ENCODE assay signal across 1 cellular context in the genomic region with DNA sequence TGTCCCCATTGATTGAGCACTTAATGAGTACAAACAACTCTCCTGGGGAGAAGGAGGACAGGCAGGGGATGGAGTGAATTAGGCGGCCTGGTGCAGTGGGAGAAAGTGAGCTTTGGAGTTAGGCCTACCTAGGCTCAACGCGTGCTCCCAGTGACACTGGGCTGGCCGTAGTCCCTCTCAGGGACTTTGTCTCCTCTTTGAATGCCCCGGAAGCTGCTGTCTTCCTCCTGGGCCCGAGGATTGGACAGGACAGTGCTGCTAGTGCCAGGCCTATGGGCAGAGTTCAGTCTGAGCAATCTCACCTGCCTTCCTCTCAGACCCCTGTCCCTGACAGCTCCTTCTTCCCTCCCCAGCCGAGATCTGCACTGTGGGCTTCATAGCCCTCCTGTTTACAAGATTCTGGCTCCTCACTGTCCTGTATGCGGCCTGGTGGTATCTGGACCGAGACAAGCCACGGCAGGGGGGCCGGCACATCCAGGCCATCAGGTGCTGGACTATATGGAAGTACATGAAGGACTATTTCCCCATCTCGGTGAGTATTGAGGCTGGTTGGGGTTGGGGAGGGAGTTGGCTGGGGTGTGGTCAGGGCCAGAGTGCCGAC.
TF ChIP-seq lines count a peak whose summit lies in the region.

No MANE protein-coding gene starts in this region.

TF ChIP-seq in HepG2, 621 proteins besides CTCF, POLR2A, EP300 and RAD21 (continued from another document and continues in another):
- TF ChIP-seq, protein P1, sequence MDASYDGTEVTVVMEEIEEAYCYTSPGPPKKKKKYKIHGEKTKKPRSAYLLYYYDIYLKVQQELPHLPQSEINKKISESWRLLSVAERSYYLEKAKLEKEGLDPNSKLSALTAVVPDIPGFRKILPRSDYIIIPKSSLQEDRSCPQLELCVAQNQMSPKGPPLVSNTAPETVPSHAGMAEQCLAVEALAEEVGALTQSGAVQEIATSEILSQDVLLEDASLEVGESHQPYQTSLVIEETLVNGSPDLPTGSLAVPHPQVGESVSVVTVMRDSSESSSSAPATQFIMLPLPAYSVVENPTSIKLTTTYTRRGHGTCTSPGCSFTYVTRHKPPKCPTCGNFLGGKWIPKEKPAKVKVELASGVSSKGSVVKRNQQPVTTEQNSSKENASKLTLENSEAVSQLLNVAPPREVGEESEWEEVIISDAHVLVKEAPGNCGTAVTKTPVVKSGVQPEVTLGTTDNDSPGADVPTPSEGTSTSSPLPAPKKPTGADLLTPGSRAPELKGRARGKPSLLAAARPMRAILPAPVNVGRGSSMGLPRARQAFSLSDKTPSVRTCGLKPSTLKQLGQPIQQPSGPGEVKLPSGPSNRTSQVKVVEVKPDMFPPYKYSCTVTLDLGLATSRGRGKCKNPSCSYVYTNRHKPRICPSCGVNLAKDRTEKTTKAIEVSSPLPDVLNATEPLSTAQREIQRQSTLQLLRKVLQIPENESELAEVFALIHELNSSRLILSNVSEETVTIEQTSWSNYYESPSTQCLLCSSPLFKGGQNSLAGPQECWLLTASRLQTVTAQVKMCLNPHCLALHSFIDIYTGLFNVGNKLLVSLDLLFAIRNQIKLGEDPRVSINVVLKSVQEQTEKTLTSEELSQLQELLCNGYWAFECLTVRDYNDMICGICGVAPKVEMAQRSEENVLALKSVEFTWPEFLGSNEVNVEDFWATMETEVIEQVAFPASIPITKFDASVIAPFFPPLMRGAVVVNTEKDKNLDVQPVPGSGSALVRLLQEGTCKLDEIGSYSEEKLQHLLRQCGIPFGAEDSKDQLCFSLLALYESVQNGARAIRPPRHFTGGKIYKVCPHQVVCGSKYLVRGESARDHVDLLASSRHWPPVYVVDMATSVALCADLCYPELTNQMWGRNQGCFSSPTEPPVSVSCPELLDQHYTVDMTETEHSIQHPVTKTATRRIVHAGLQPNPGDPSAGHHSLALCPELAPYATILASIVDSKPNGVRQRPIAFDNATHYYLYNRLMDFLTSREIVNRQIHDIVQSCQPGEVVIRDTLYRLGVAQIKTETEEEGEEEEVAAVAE (CRISPR knock-in tag; IDR thresholded peaks at IDR 0.05; ENCODE audit: borderline replicate concordance) = no peak
- TF ChIP-seq, protein P2, sequence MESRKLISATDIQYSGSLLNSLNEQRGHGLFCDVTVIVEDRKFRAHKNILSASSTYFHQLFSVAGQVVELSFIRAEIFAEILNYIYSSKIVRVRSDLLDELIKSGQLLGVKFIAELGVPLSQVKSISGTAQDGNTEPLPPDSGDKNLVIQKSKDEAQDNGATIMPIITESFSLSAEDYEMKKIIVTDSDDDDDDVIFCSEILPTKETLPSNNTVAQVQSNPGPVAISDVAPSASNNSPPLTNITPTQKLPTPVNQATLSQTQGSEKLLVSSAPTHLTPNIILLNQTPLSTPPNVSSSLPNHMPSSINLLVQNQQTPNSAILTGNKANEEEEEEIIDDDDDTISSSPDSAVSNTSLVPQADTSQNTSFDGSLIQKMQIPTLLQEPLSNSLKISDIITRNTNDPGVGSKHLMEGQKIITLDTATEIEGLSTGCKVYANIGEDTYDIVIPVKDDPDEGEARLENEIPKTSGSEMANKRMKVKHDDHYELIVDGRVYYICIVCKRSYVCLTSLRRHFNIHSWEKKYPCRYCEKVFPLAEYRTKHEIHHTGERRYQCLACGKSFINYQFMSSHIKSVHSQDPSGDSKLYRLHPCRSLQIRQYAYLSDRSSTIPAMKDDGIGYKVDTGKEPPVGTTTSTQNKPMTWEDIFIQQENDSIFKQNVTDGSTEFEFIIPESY (CRISPR knock-in tag; IDR thresholded peaks at IDR 0.05) = no peak
- TF ChIP-seq ZNF350 (CRISPR knock-in tag; IDR thresholded peaks at IDR 0.05; ENCODE audit: borderline replicate concordance, low read depth) (peak; percentile 23; the same call in 1 of the 2 replicates), YEATS4 (CRISPR knock-in tag; IDR thresholded peaks at IDR 0.05; ENCODE audit: borderline replicate concordance) (peak; percentile 81; the same call in 1 of the 2 replicates), ZNF232 (CRISPR knock-in tag; IDR thresholded peaks at IDR 0.05; ENCODE audit: borderline replicate concordance) (peak; percentile 91; the same call in 1 of the 2 replicates), NRL (CRISPR knock-in tag; IDR thresholded peaks at IDR 0.05; ENCODE audit: borderline replicate concordance) (peak; percentile 15; the same call in 1 of the 2 replicates), PITX1 (CRISPR knock-in tag; IDR thresholded peaks at IDR 0.05) (peak; percentile 73), ZNF430 (CRISPR knock-in tag; IDR thresholded peaks at IDR 0.05) (peak; percentile 93; the same call in 1 of the 2 replicates), NFYB (CRISPR knock-in tag; IDR thresholded peaks at IDR 0.05) (peak; percentile 61; the same call in 1 of the 2 replicates), RXRA (CRISPR knock-in tag; IDR thresholded peaks at IDR 0.05) (peak; percentile 62; the same call in 1 of the 2 replicates), FOSL1 (CRISPR knock-in tag; IDR thresholded peaks at IDR 0.05; ENCODE audit: borderline replicate concordance) (no peak), MED1 (CRISPR knock-in tag; IDR thresholded peaks at IDR 0.05) (peak; percentile 79), GPN1 (CRISPR knock-in tag; IDR thresholded peaks at IDR 0.05; ENCODE audit: borderline replicate concordance) (no peak), RNF2 (conservative IDR thresholded peaks at IDR 0.05; ENCODE audit: low read depth) (peak; percentile 64), ZNF235 (CRISPR knock-in tag; IDR thresholded peaks at IDR 0.05; ENCODE audit: borderline replicate concordance) (peak; percentile 55; the same call in 1 of the 2 replicates), ZFP37 (CRISPR knock-in tag; IDR thresholded peaks at IDR 0.05; ENCODE audit: borderline replicate concordance) (peak; percentile 63; the same call in 1 of the 2 replicates), ZNF230 (CRISPR knock-in tag; IDR thresholded peaks at IDR 0.05) (0 out of 2 replicates have a peak, but pooled peaks have one; percentile 11), KLF16 (CRISPR knock-in tag; IDR thresholded peaks at IDR 0.05) (peak in 1 of 2 experiments; percentile 74; a peak in 2 of 4 replicates), BRD4 (CRISPR knock-in tag; IDR thresholded peaks at IDR 0.05) (peak; percentile 63; the same call in 1 of the 2 replicates), KDM5B (CRISPR knock-in tag; IDR thresholded peaks at IDR 0.05; ENCODE audit: borderline replicate concordance) (peak; percentile 80), TP53 (CRISPR knock-in tag; conservative IDR thresholded peaks at IDR 0.05) (no peak), SP5 (CRISPR knock-in tag; IDR thresholded peaks at IDR 0.05; ENCODE audit: borderline replicate concordance, low read depth) (no peak), SOX6 (IDR thresholded peaks at IDR 0.05) (no peak), SOX6 (CRISPR knock-in tag; IDR thresholded peaks at IDR 0.05) (peak; percentile 9; the same call in 1 of the 2 replicates), FOXA3 (CRISPR knock-in tag; IDR thresholded peaks at IDR 0.05) (peak; percentile 41; the same call in 1 of the 2 replicates), RFXAP (CRISPR knock-in tag; IDR thresholded peaks at IDR 0.05; ENCODE audit: borderline replicate concordance) (peak; percentile 87; the same call in 1 of the 2 replicates), ZFY (CRISPR knock-in tag; IDR thresholded peaks at IDR 0.05) (peak; percentile 99), KMT2A (CRISPR knock-in tag; IDR thresholded peaks at IDR 0.05) (peak; percentile 41; the same call in 1 of the 2 replicates), ZSCAN21 (CRISPR knock-in tag; IDR thresholded peaks at IDR 0.05; ENCODE audit: borderline replicate concordance) (0 out of 2 replicates have a peak, but pooled peaks have one; percentile 7), ZNF703 (CRISPR knock-in tag; IDR thresholded peaks at IDR 0.05; ENCODE audit: borderline replicate concordance) (0 out of 2 replicates have a peak, but pooled peaks have one; percentile 66), MIER3 (CRISPR knock-in tag; IDR thresholded peaks at IDR 0.05; ENCODE audit: borderline replicate concordance) (peak; percentile 53; the same call in 1 of the 2 replicates), THAP11 (CRISPR knock-in tag; IDR thresholded peaks at IDR 0.05) (peak; percentile 33; the same call in 1 of the 2 replicates)
- TF ChIP-seq, protein P3, sequence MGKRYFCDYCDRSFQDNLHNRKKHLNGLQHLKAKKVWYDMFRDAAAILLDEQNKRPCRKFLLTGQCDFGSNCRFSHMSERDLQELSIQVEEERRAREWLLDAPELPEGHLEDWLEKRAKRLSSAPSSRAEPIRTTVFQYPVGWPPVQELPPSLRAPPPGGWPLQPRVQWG (CRISPR knock-in tag; IDR thresholded peaks at IDR 0.05; ENCODE audit: borderline replicate concordance, low read depth) = no peak
- TF ChIP-seq, protein P4, sequence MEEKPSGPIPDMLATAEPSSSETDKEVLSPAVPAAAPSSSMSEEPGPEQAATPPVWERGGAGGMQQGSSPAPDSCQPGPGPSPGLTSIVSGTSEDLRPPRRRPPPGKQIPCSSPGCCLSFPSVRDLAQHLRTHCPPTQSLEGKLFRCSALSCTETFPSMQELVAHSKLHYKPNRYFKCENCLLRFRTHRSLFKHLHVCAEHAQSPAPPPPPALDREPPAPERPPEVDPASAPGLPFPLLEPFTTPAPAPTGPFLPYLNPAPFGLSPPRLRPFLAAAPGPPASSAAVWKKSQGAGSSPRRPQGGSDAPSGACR (CRISPR knock-in tag; IDR thresholded peaks at IDR 0.05) = 0 out of 2 replicates have a peak, but pooled peaks have one; percentile 30
- TF ChIP-seq, protein P5, sequence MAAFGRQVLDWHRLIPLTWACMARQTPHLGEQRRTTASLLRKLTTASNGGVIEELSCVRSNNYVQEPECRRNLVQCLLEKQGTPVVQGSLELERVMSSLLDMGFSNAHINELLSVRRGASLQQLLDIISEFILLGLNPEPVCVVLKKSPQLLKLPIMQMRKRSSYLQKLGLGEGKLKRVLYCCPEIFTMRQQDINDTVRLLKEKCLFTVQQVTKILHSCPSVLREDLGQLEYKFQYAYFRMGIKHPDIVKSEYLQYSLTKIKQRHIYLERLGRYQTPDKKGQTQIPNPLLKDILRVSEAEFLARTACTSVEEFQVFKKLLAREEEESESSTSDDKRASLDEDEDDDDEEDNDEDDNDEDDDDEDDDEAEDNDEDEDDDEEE (CRISPR knock-in tag; IDR thresholded peaks at IDR 0.05) = no peak
- TF ChIP-seq, protein P6, sequence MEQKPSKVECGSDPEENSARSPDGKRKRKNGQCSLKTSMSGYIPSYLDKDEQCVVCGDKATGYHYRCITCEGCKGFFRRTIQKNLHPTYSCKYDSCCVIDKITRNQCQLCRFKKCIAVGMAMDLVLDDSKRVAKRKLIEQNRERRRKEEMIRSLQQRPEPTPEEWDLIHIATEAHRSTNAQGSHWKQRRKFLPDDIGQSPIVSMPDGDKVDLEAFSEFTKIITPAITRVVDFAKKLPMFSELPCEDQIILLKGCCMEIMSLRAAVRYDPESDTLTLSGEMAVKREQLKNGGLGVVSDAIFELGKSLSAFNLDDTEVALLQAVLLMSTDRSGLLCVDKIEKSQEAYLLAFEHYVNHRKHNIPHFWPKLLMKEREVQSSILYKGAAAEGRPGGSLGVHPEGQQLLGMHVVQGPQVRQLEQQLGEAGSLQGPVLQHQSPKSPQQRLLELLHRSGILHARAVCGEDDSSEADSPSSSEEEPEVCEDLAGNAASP (CRISPR knock-in tag; IDR thresholded peaks at IDR 0.05; ENCODE audit: borderline replicate concordance) = peak; percentile 55; the same call in 1 of the 2 replicates
- TF ChIP-seq, protein P7, sequence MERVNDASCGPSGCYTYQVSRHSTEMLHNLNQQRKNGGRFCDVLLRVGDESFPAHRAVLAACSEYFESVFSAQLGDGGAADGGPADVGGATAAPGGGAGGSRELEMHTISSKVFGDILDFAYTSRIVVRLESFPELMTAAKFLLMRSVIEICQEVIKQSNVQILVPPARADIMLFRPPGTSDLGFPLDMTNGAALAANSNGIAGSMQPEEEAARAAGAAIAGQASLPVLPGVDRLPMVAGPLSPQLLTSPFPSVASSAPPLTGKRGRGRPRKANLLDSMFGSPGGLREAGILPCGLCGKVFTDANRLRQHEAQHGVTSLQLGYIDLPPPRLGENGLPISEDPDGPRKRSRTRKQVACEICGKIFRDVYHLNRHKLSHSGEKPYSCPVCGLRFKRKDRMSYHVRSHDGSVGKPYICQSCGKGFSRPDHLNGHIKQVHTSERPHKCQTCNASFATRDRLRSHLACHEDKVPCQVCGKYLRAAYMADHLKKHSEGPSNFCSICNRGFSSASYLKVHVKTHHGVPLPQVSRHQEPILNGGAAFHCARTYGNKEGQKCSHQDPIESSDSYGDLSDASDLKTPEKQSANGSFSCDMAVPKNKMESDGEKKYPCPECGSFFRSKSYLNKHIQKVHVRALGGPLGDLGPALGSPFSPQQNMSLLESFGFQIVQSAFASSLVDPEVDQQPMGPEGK (CRISPR knock-in tag; IDR thresholded peaks at IDR 0.05) = peak; percentile 58; the same call in 1 of the 2 replicates
- TF ChIP-seq, protein P8, sequence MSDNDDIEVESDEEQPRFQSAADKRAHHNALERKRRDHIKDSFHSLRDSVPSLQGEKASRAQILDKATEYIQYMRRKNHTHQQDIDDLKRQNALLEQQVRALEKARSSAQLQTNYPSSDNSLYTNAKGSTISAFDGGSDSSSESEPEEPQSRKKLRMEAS (IDR thresholded peaks at IDR 0.05) = peak; percentile 96
- TF ChIP-seq, protein P9, sequence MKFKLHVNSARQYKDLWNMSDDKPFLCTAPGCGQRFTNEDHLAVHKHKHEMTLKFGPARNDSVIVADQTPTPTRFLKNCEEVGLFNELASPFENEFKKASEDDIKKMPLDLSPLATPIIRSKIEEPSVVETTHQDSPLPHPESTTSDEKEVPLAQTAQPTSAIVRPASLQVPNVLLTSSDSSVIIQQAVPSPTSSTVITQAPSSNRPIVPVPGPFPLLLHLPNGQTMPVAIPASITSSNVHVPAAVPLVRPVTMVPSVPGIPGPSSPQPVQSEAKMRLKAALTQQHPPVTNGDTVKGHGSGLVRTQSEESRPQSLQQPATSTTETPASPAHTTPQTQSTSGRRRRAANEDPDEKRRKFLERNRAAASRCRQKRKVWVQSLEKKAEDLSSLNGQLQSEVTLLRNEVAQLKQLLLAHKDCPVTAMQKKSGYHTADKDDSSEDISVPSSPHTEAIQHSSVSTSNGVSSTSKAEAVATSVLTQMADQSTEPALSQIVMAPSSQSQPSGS (CRISPR knock-in tag; IDR thresholded peaks at IDR 0.05) = 0 out of 2 replicates have a peak, but pooled peaks have one; percentile 28
- TF ChIP-seq, protein P10, sequence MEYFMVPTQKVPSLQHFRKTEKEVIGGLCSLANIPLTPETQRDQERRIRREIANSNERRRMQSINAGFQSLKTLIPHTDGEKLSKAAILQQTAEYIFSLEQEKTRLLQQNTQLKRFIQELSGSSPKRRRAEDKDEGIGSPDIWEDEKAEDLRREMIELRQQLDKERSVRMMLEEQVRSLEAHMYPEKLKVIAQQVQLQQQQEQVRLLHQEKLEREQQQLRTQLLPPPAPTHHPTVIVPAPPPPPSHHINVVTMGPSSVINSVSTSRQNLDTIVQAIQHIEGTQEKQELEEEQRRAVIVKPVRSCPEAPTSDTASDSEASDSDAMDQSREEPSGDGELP (IDR thresholded peaks at IDR 0.05; ENCODE audit: borderline replicate concordance, low read depth) = peak; percentile 30; the same call in 1 of the 2 replicates
- TF ChIP-seq, protein P11, sequence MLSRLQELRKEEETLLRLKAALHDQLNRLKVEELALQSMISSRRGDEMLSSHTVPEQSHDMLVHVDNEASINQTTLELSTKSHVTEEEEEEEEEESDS (CRISPR knock-in tag; IDR thresholded peaks at IDR 0.05; ENCODE audit: borderline replicate concordance) = 0 out of 2 replicates have a peak, but pooled peaks have one; percentile 53
- TF ChIP-seq, protein P12, sequence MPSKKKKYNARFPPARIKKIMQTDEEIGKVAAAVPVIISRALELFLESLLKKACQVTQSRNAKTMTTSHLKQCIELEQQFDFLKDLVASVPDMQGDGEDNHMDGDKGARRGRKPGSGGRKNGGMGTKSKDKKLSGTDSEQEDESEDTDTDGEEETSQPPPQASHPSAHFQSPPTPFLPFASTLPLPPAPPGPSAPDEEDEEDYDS (CRISPR knock-in tag; IDR thresholded peaks at IDR 0.05) = peak; percentile 85
